ENCODE assay signal across 10 cellular contexts in genomic region chr2:224948859-224949258, GRCh38.
DNase-seq lines count a peak whose midpoint lies in the region; ATAC-seq and TF ChIP-seq lines count a peak whose summit lies in the region.
"Had no signal": no experiment of that assay in that cellular context is flagged by ENCODE, and none has a peak within 500 bp of the region (broad histone marks: within the 10 kb centered on the region; RNA-seq: fewer than 3 reads in every experiment).

No MANE protein-coding gene starts in this region.

- peak; percentile 57 for ATAC-seq in sciatic nerve

- intact Hi-C loops in sciatic nerve (cut with DNase I), result no loop called here

- peaks cover 74% of the 10 kb centered on the region for H3K4me1 Mint-ChIP-seq in activated T-cell treated with anti-CD3 and anti-CD28 coated beads, Interleukin-2, amount 50 U/mL, for 24 hours (ENCODE audit: low read depth)

- peak overlapping the region; percentile 81 for H3K27ac Mint-ChIP-seq in activated T-cell treated with anti-CD3 and anti-CD28 coated beads, Interleukin-2, amount 50 U/mL, for 24 hours

- H3K9me3 Mint-ChIP-seq in activated T-cell treated with anti-CD3 and anti-CD28 coated beads, Interleukin-2, amount 50 U/mL, for 24 hours, result peaks cover 5% of the 10 kb centered on the region

- H3K4me3 Mint-ChIP-seq in activated T-cell treated with anti-CD3 and anti-CD28 coated beads, Interleukin-2, amount 50 U/mL, for 24 hours, result peak overlapping the region; percentile 12

- H3K4me3 ChIP-seq in choroid plexus epithelial cell (ENCODE audit: low read depth, low read length), result no peak overlapping the region
- H3K4me3 ChIP-seq: tibial artery had no signal

- peak; percentile 13 for TF ChIP-seq CTCF in choroid plexus epithelial cell (conservative IDR thresholded peaks at IDR 0.05; ENCODE audit: low read depth, low read length)

- DNase-seq in activated T-cell treated with anti-CD3 and anti-CD28 coated beads, Interleukin-2, amount 50 U/mL, for 24 hours, result no peak
- no peak for DNase-seq in activated T-cell treated with anti-CD3 and anti-CD28 coated beads, Interleukin-2, amount 50 U/mL, for 48 hours
- DNase-seq in OCI-M1 (lab: John Stamatoyannopoulos, UW) (peak; percentile 42), choroid plexus epithelial cell (ENCODE audit: low read depth) (peak; percentile 70), sciatic nerve (ENCODE audit: low spot score) (no peak), NCI-H1417 treated with DMSO at 0.1 percent for 48 hours (lab: John Stamatoyannopoulos, UW) (no peak), DMS153 (lab: John Stamatoyannopoulos, UW) (no peak)
- DNase-seq in stimulated activated CD8-positive, alpha-beta memory T cell treated with anti-CD3 and anti-CD28 coated beads, Interleukin-4, amount 100 ng/mL, for 48 hours, result no peak
- DNase-seq: activated CD4-positive, alpha-beta T cell treated with anti-CD3 and anti-CD28 coated beads, Interleukin-2, amount 50 U/mL, for 1 hour had no signal

- H3K36me3 Mint-ChIP-seq in activated T-cell treated with anti-CD3 and anti-CD28 coated beads, Interleukin-2, amount 50 U/mL, for 24 hours (ENCODE audit: low read depth), result peaks cover 39% of the 10 kb centered on the region

- no peaks in the 10 kb centered on the region for H3K27me3 Mint-ChIP-seq in activated T-cell treated with anti-CD3 and anti-CD28 coated beads, Interleukin-2, amount 50 U/mL, for 24 hours

Comparison
In these comparisons a context has a peak if more than half of its experiments do, and no peak if none do; other contexts are left out.
1. DNase-seq: peak in OCI-M1 (single experiment) and choroid plexus epithelial cell (single experiment); none in activated T-cell treated with anti-CD3 and anti-CD28 coated beads, Interleukin-2, amount 50 U/mL, for 24 hours (single experiment), activated T-cell treated with anti-CD3 and anti-CD28 coated beads, Interleukin-2, amount 50 U/mL, for 48 hours (0 of 2), sciatic nerve (single experiment), NCI-H1417 treated with DMSO at 0.1 percent for 48 hours (single experiment), stimulated activated CD8-positive, alpha-beta memory T cell treated with anti-CD3 and anti-CD28 coated beads, Interleukin-4, amount 100 ng/mL, for 48 hours (single experiment) and DMS153 (single experiment).